ENCODE assay signal across 10 cellular contexts in the genomic region with DNA sequence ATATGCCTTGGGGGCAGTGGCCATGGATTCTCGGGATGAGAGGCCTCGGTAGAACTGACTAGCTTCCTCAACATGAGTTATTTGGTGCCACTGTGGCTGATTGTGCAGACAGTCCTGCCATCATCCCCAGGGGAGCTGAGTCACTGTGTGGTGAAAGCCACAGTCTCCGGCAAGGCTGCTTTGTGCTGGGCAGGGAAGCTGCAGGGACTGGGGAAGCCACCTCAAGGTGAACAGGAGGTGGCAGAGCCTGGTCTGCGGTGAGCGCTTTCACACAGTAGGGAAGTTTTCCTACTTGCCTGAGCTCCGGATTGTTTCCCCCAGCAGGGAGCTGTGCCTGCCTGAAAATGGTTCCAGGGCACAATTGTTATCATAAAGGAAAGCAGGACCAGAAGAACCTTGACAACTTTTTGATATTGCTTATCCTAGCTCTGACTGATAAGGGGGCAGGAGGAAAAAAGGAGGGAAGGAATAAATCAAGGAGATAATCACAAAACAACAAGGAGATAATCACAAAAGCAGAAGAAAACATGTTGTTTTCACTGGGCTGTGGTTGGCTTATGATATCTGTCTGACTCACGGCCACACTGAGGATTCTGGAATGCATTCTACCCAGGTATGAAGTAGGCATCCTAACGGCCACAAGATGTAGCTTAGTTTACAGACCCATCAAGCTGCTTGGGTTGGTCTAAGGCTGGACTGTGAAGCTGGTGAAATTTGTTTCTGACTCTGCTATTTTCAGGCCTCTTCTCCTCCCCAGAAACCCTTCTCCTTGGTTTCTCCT. TPM values are rescaled to one million over a fixed set of nuclear protein-coding genes. Genes with fewer than 3 reads are reported as not detected.
DNase-seq lines count a peak whose midpoint lies in the region; ATAC-seq, FAIRE-seq and TF ChIP-seq lines count a peak whose summit lies in the region.
"Had no signal": no experiment of that assay in that cellular context is flagged by ENCODE, and none has a peak within 500 bp of the region (broad histone marks: within the 10 kb centered on the region; RNA-seq: fewer than 3 reads in every experiment).

No MANE protein-coding gene starts in this region.

- peak overlapping the region; percentile 81; the same call in 1 of the 2 replicates for H3K18ac ChIP-seq in H1 (ENCODE audit: extremely low read depth, low read length)

- H3K4ac ChIP-seq in H1 (replicated peaks; ENCODE audit: insufficient read length, low read depth, low read length) = no peak overlapping the region

- H3K23me2 ChIP-seq in H1 (ENCODE audit: low read depth, low read length) = no peaks in the 10 kb centered on the region

- H3K9me2 ChIP-seq in Loucy (replicated peaks; ENCODE audit: low read depth, low read length) = no peaks in the 10 kb centered on the region

- TF ChIP-seq POLR2A in H1 (IDR thresholded peaks at IDR 0.05; ENCODE audit: control extremely low read depth in 1 of 2, low read depth in 2 of 2, low read length in 2 of 2) (no peak), testis (IDR thresholded peaks at IDR 0.05) (no peak)

- WGBS in H1 (ENCODE audit: extremely low coverage in 1 of 2, insufficient coverage in 1 of 2, insufficient read length in 1 of 2, insufficient replicate concordance in 2 of 2, low coverage in 1 of 2, low lambda C conversion rate in 2 of 2, missing lambda C conversion rate in 1 of 2), 2 experiments = 72% methylated on average over 8 of the region's 8 CpGs; no CpG with 5 or more reads in 1 of the 2 experiments
- WGBS in testis, 2 donors = 64 to 69% methylated on average over 8 of the region's 8 CpGs

- intact Hi-C loops in testis (cut with DNase I; ENCODE audit: low total_unique reads) = no loop called here

- no peak for FAIRE-seq in H1 (lab: Jason Lieb, UNC)
- FAIRE-seq: K562 had no signal

- TF ChIP-seq CTCF in Loucy (conservative IDR thresholded peaks at IDR 0.05; ENCODE audit: low read length) (peak; percentile 30), H1 (IDR thresholded peaks at IDR 0.05; ENCODE audit: control extremely low read depth in 1 of 3, insufficient read depth in 1 of 3, low read depth in 1 of 3, low read length in 3 of 3) (no peak), testis (IDR thresholded peaks at IDR 0.05) (no peak)

- no peak overlapping the region for H4K5ac ChIP-seq in H1 (ENCODE audit: insufficient read length, low read depth, low read length)

- H2BK5ac ChIP-seq in H1 (ENCODE audit: low read depth, low read length) = peak overlapping the region; percentile 61; the same call in 1 of the 2 replicates

- CTCF ChIA-PET in H1 (lab: Charles Lee; ENCODE audit: partially characterized antibody) = interaction anchor here (0.6 to 2.9 kb wide), 13 partner anchors 9 to 150 kb away, joined by 3 to 11 read pairs (median 4); no protein-coding TSS in a partner anchor

- H3K79me2 ChIP-seq in Loucy (ENCODE audit: insufficient read depth, low read length) (no peaks in the 10 kb centered on the region), H1 (ENCODE audit: control insufficient read depth in 1 of 2, insufficient read depth in 2 of 2, low read length in 2 of 2) (no peaks in the 10 kb centered on the region)

- H3K56ac ChIP-seq in H1 (replicated peaks; ENCODE audit: insufficient read length, low read depth, low read length) = no peak overlapping the region

- H2BK12ac ChIP-seq in H1 (ENCODE audit: low read depth, low read length) = 0 out of 2 replicates have a peak overlapping the region, but pooled peaks have one; percentile 92

- H3K9me3 ChIP-seq in Loucy (ENCODE audit: insufficient read depth, low read depth, low read length) (no peaks in the 10 kb centered on the region), H1 (ENCODE audit: insufficient read depth in 2 of 2, low read depth in 1 of 2, low read length in 1 of 2) (0 out of 4 replicates have a peak, but pooled peaks cover 0 to 3% of the 10 kb centered on the region in 2 experiments), testis (no peaks in the 10 kb centered on the region)

- H3K4me1 ChIP-seq in Loucy (ENCODE audit: insufficient read depth, low read length, poor library complexity, severe bottlenecking) (peaks cover 43% of the 10 kb centered on the region), H1 (replicated peaks in 1 of 4; ENCODE audit: control insufficient read depth in 3 of 4, insufficient read depth in 4 of 4, low read length in 3 of 4) (peaks cover 0 to 7% (median 3%) of the 10 kb centered on the region in 4 experiments; a peak in 2 of 7 replicates), testis (no peaks in the 10 kb centered on the region)

- H4K91ac ChIP-seq in H1 (replicated peaks; ENCODE audit: insufficient read length, low read length) = peak overlapping the region; percentile 62

- no peak overlapping the region for H3K9ac ChIP-seq in Loucy (ENCODE audit: low read depth, low read length, poor library complexity, severe bottlenecking)
- no peak overlapping the region for H3K9ac ChIP-seq in H1 (replicated peaks in 1 of 4; ENCODE audit: extremely low read depth in 1 of 4, low read depth in 3 of 4, low read length in 3 of 4)

- H3K4me2 ChIP-seq in Loucy (ENCODE audit: low read depth, low read length, poor library complexity, severe bottlenecking) = peak overlapping the region; percentile 69
- H3K4me2 ChIP-seq in H1 (ENCODE audit: insufficient read depth in 1 of 2, low read depth in 2 of 2, low read length in 2 of 2) = no peak overlapping the region

- peak overlapping the region; percentile 48 for H3K4me3 ChIP-seq in Loucy (ENCODE audit: low read length, poor library complexity, severe bottlenecking)
- no peak overlapping the region for H3K4me3 ChIP-seq in H1 (ENCODE audit: extremely low read depth in 1 of 4, insufficient read depth in 2 of 4, low read depth in 3 of 4, low read length in 4 of 4)
- H3K4me3 ChIP-seq in testis = no peak overlapping the region
- H3K4me3 ChIP-seq: K562, lung had no signal

- H2AFZ ChIP-seq in Loucy (ENCODE audit: low read length) = no peak overlapping the region
- H2AFZ ChIP-seq in H1 (ENCODE audit: low read length) = peak overlapping the region; percentile 70

- no peak for TF ChIP-seq EP300 in H1 (IDR thresholded peaks at IDR 0.05; ENCODE audit: borderline replicate concordance in 1 of 2, low read depth in 2 of 2, low read length in 2 of 2)

- no peaks in the 10 kb centered on the region for H3K27me3 ChIP-seq in Loucy (ENCODE audit: insufficient read depth, low read length, poor library complexity, severe bottlenecking)
- no peaks in the 10 kb centered on the region for H3K27me3 ChIP-seq in H1 (replicated peaks in 1 of 4; ENCODE audit: control insufficient read depth in 3 of 4, extremely low read depth in 1 of 4, insufficient read depth in 3 of 4, low read length in 3 of 4)
- H3K27me3 ChIP-seq in testis = no peaks in the 10 kb centered on the region

- POLR2A ChIA-PET in H1 (lab: Charles Lee; ENCODE audit: partially characterized antibody) = interaction anchor here (0.9 to 1.5 kb wide), 3 partner anchors 10 to 19 kb away, joined by 3 to 4 read pairs (median 4); no protein-coding TSS in a partner anchor

- H2BK120ac ChIP-seq in H1 (replicated peaks; ENCODE audit: low read depth, low read length) = peak overlapping the region; percentile 26

- H3K79me1 ChIP-seq in H1 (ENCODE audit: low read depth, low read length) = no peaks in the 10 kb centered on the region

- no peaks in the 10 kb centered on the region for H3F3A ChIP-seq in Loucy (ENCODE audit: low read depth)

- no peak overlapping the region for H4K8ac ChIP-seq in H1 (ENCODE audit: extremely low read depth, insufficient read depth, low read length)

- no peak overlapping the region for H3K23ac ChIP-seq in H1 (ENCODE audit: insufficient read length)

- DNase-seq in GDM1 (lab: John Stamatoyannopoulos, UW) (peak; percentile 90), H1 (ENCODE audit: low read depth in 1 of 2, low spot score in 2 of 2) (no peak), testis (no peak), mesenteric fat pad (ENCODE audit: low spot score) (no peak)
- peak; percentile 69 to 71 for DNase-seq in activated CD4-positive, alpha-beta T cell treated with anti-CD3 and anti-CD28 coated beads for 4 hours
- DNase-seq in stimulated activated CD4-positive, alpha-beta T cell treated with anti-CD3 and anti-CD28 coated beads, Interleukin-2, amount 100 ng/mL, for 4 hours (ENCODE audit: low read depth) = peak; percentile 55

- H3K27ac ChIP-seq in H1 (ENCODE audit: low read depth, low read length) (no peak overlapping the region), testis (no peak overlapping the region)

- no peaks in the 10 kb centered on the region for H4K20me1 ChIP-seq in Loucy (ENCODE audit: insufficient read depth, low read length, poor library complexity, severe bottlenecking)
- no peaks in the 10 kb centered on the region for H4K20me1 ChIP-seq in H1 (replicated peaks in 1 of 2; ENCODE audit: control insufficient read depth in 1 of 2, insufficient read depth in 2 of 2, low read length in 2 of 2)

- peak in 1 of 2 experiments; percentile 7; a peak in 1 of 4 replicates for TF ChIP-seq RAD21 in H1 (IDR thresholded peaks at IDR 0.05 in 1 of 2, conservative IDR thresholded peaks at IDR 0.05 in 1 of 2; ENCODE audit: low read depth in 2 of 2, low read length in 2 of 2)

- no peak overlapping the region for H2BK15ac ChIP-seq in H1 (ENCODE audit: low read length)

- no peaks in the 10 kb centered on the region for H3K36me3 ChIP-seq in Loucy (ENCODE audit: insufficient read depth, low read length)
- H3K36me3 ChIP-seq in H1 (ENCODE audit: control insufficient read depth in 2 of 4, insufficient read depth in 4 of 4, low read length in 3 of 4) = no peaks in the 10 kb centered on the region
- H3K36me3 ChIP-seq in testis (ENCODE audit: low read depth, missing control alignments) = no peaks in the 10 kb centered on the region

- no peak overlapping the region for H2AK5ac ChIP-seq in H1 (ENCODE audit: low read depth, low read length)

- no peak overlapping the region for H3K14ac ChIP-seq in H1 (ENCODE audit: insufficient read length)

- H2BK20ac ChIP-seq in H1 (ENCODE audit: low read length) = no peak overlapping the region

- peak; percentile 92 for ATAC-seq in GM21723 (IDR thresholded peaks at IDR 0.05; ENCODE audit: unreplicated experiment)
- ATAC-seq: K562 had no signal

TF ChIP-seq in H1, 55 proteins besides CTCF, POLR2A, EP300 and RAD21 (continues in another document):
- no peak for TF ChIP-seq CREB1 (IDR thresholded peaks at IDR 0.05)
- TF ChIP-seq NRF1 (IDR thresholded peaks at IDR 0.05; ENCODE audit: low read depth, low read length) = no peak
- TF ChIP-seq SUZ12 (IDR thresholded peaks at IDR 0.05; ENCODE audit: low read length) = no peak

RNA-seq across cellular contexts. Expression of a gene that starts 32.2 kb away (rescaled TPM):
- 17.9 and 18.5 TPM in 2 replicates for total RNA-seq in H1 (2021; fragmentation: NEBNext Ultra II Directional; extraction: Animal tissue kit (Norgen Biotek cat#: 25700))
- polyA plus RNA-seq in H1 (2011; rRNA removed) = 5.5 and 8.2 TPM in 2 replicates
- 8.5 TPM for polyA plus RNA-seq in H1 (2011; cell fraction: cytosol; rRNA removed)
- 5.6 TPM for polyA plus RNA-seq in H1 (2011; cell fraction: nucleus; rRNA removed)
- 8.2 to 18.2 TPM (median 10.6 TPM) in 4 replicates for polyA plus RNA-seq in H1 (2012, experiment 1 of 2)
- 2.6 TPM for polyA plus RNA-seq in H1 (2012, experiment 2 of 2)
- 11.2 TPM for polyA plus RNA-seq in H1 (2013, experiment 1 of 2)
- 10.7 TPM for polyA plus RNA-seq in H1 (2013, experiment 2 of 2)
- polyA minus RNA-seq in H1 (2011; rRNA and poly(A)+ RNA removed) = 9.3 and 15.9 TPM in 2 replicates
- polyA minus RNA-seq in H1 (2011; cell fraction: cytosol; rRNA and poly(A)+ RNA removed) = 6.2 TPM
- 14.6 TPM for polyA minus RNA-seq in H1 (2011; cell fraction: nucleus; rRNA and poly(A)+ RNA removed)
- total RNA-seq in testis = 100 to 1,000 TPM; 248 to 312 TPM
- polyA plus RNA-seq in testis (ENCODE audit: insufficient read depth, low read depth, low replicate concordance) = 250 TPM
- total RNA-seq in mesenteric fat pad = 135 TPM
- polyA plus RNA-seq: K562 had no signal

Comparison
In these comparisons a context has a peak if more than half of its experiments do, and no peak if none do; other contexts are left out.
1. DNase-seq: peak in GDM1 (single experiment), activated CD4-positive, alpha-beta T cell treated with anti-CD3 and anti-CD28 coated beads for 4 hours (2 of 2) and stimulated activated CD4-positive, alpha-beta T cell treated with anti-CD3 and anti-CD28 coated beads, Interleukin-2, amount 100 ng/mL, for 4 hours (single experiment); none in H1 (0 of 2), testis (single experiment) and mesenteric fat pad (single experiment).